In genomic region chr2:33350632-33351031, GRCh38 we compare ENCODE assay signal across 6 cellular contexts.
"Had no signal": no experiment of that assay in that cellular context is flagged by ENCODE, and none has a peak within 500 bp of the region (broad histone marks: within the 10 kb centered on the region; RNA-seq: fewer than 3 reads in every experiment).

No MANE protein-coding gene starts in this region.

- ATAC-seq: HepG2, K562 had no signal

- H3K4me3 ChIP-seq: K562 had no signal

- H3K27ac ChIP-seq: HL-60 had no signal

- DNase-seq: IMR-90, KBM-7, KG1 had no signal
